In the genomic region with DNA sequence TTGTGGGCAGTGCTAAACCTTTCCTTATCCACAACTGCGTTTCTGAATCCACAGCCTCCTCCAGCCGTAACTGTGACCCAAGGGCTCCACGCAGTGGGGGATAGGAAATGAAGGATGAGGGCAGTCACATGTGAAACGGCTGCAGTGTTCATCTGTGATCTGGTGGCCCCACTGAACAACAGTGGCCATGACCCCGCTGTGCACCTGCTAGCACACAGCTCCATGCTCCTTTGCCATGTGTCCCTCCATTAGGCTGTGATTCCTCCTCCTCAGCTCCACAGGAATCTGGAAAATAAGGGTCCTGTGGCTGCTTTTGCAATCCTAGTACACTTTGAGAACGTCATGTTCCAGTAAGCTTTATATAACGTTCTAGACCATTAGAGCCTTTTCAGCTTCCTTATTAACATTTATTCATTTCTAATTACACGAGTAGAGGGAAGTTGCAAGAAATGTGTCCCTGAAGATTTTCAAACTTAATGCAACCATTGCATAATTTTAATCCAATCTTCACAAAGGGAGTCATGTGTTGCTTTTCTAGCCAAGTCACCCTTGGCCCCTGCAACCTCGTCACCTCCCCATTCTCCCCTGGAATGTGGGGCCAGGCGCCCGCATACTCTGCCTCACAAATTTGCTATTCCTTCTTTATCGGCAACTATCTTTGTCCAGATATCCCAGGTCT, we compare ENCODE assay signal across 8 cellular contexts. TPM values are rescaled to one million over a fixed set of nuclear protein-coding genes. Genes with fewer than 3 reads are reported as not detected.
A peak's percentile ranks its signal among the peaks of the same experiment; 100 is the strongest.
DNase-seq lines count a peak whose midpoint lies in the region; ATAC-seq, FAIRE-seq and TF ChIP-seq lines count a peak whose summit lies in the region.

No MANE protein-coding gene starts in this region.

- no TSS peak for BruUV-seq in Calu3 (replicated peaks; lab: Mats Ljungman, UMichigan)

- H3K27ac Mint-ChIP-seq in Calu3 (ENCODE audit: unreplicated experiment), result no peak overlapping the region

- H3K27me3 Mint-ChIP-seq in Calu3 (ENCODE audit: unreplicated experiment), result peaks cover 84% of the 10 kb centered on the region
- H3K27me3 Mint-ChIP-seq in activated T-cell treated with anti-CD3 and anti-CD28 coated beads, Interleukin-2, amount 50 U/mL, for 4 hours (ENCODE audit: low read depth), result peaks cover 46% of the 10 kb centered on the region

- intact Hi-C loops in heart right ventricle (cut with DNase I), result loop anchor here in 8 of 10 donors (1.0 to 10.0 kb wide), 12 partner anchors 64 to 548 kb away; a partner anchor contains a TSS
- intact Hi-C loops in sciatic nerve (cut with DNase I), result no loop called here
- intact Hi-C loops in Calu3 (cut with micrococcal nuclease; ENCODE audit: unreplicated experiment), result no loop called here

- no peak for FAIRE-seq in HTR-8/SVneo (lab: Jason Lieb, UNC)

- H3K36me3 ChIP-seq in H7 (replicated peaks; ENCODE audit: control insufficient read depth, insufficient read depth, low read length) (no peaks in the 10 kb centered on the region), heart right ventricle (no peaks in the 10 kb centered on the region)

- peaks cover 4 to 31% (median 19%) of the 10 kb centered on the region in 9 donors for H3K4me1 ChIP-seq in heart right ventricle

- H3K9me3 Mint-ChIP-seq in Calu3 (ENCODE audit: low read depth, unreplicated experiment), result no peaks in the 10 kb centered on the region
- peaks cover 4% of the 10 kb centered on the region for H3K9me3 Mint-ChIP-seq in activated T-cell treated with anti-CD3 and anti-CD28 coated beads, Interleukin-2, amount 50 U/mL, for 4 hours

- WGBS in heart right ventricle, 2 donors, result 39 to 48% methylated on average over 12 of the region's 12 CpGs

- DNase-seq in H7, result peak; percentile 43
- peak; percentile 58 for DNase-seq in SW480 (ENCODE audit: low spot score)
- DNase-seq in heart right ventricle, result peak; percentile 43 to 69
- peak; percentile 77 for DNase-seq in sciatic nerve (ENCODE audit: low spot score)
- DNase-seq in Calu3, result no peak
- no peak for DNase-seq in HTR-8/SVneo (ENCODE audit: insufficient read length, low spot score)
- no peak for DNase-seq in activated T-cell treated with anti-CD3 and anti-CD28 coated beads, Interleukin-2, amount 50 U/mL, for 4 hours

- H3K4me1 Mint-ChIP-seq in Calu3 (ENCODE audit: low read depth, unreplicated experiment), result no peaks in the 10 kb centered on the region
- H3K4me1 Mint-ChIP-seq in activated T-cell treated with anti-CD3 and anti-CD28 coated beads, Interleukin-2, amount 50 U/mL, for 4 hours (ENCODE audit: low read depth), result peaks cover 5% of the 10 kb centered on the region

- peaks cover 0 to 8% (median 0%) of the 10 kb centered on the region in 11 donors for H3K9me3 ChIP-seq in heart right ventricle

- no peak overlapping the region for H3K4me3 Mint-ChIP-seq in Calu3 (ENCODE audit: low read depth, unreplicated experiment)
- H3K4me3 Mint-ChIP-seq in activated T-cell treated with anti-CD3 and anti-CD28 coated beads, Interleukin-2, amount 50 U/mL, for 4 hours, result no peak overlapping the region

- TF ChIP-seq CTCF in heart right ventricle (IDR thresholded peaks at IDR 0.05) (peak in 7 of 9 donors; percentile 36 to 69 (median 56)), Calu3 (IDR thresholded peaks at IDR 0.05; ENCODE audit: unreplicated experiment) (no peak)

- H3K27me3 ChIP-seq in H7 (ENCODE audit: control insufficient read depth, insufficient read depth, low read length) (no peaks in the 10 kb centered on the region), heart right ventricle (no peaks in the 10 kb centered on the region)

- H3K27ac ChIP-seq in heart right ventricle, result peak overlapping the region in 4 of 10 donors; percentile 14 to 45 (median 29)

- ATAC-seq in heart right ventricle (peak; percentile 71 to 89 (median 82)), sciatic nerve (peak; percentile 86), HG03354 (IDR thresholded peaks at IDR 0.05; ENCODE audit: poor library complexity, severe bottlenecking, unreplicated experiment) (no peak)
- no peak for ATAC-seq in activated T-cell treated with anti-CD3 and anti-CD28 coated beads, Interleukin-2, amount 50 U/mL, for 4 hours

- CTCF ChIA-PET in Calu3 (lab: Charles Lee), result interaction anchor here (1.1 to 1.3 kb wide), 3 partner anchors 513 to 548 kb away, joined by 3 to 5 read pairs (median 4); no protein-coding TSS in a partner anchor

- H3K36me3 Mint-ChIP-seq in Calu3 (ENCODE audit: insufficient read depth, unreplicated experiment), result no peaks in the 10 kb centered on the region
- H3K36me3 Mint-ChIP-seq in activated T-cell treated with anti-CD3 and anti-CD28 coated beads, Interleukin-2, amount 50 U/mL, for 4 hours (ENCODE audit: insufficient read depth), result no peaks in the 10 kb centered on the region

- H3K4me3 ChIP-seq in H7 (ENCODE audit: insufficient read depth, low read depth, low read length) (no peak overlapping the region), heart right ventricle (no peak overlapping the region)

RNA-seq across cellular contexts. Expression of a gene that starts 7.1 kb away (rescaled TPM):
- total RNA-seq in H7 (2014; rRNA removed; shearing (Covaris generic)), result 32.1 and 34.7 TPM in 2 replicates
- 10 to 100 TPM; 30.5 to 49.9 (median 37.6) TPM for total RNA-seq in heart right ventricle
- polyA plus RNA-seq in heart right ventricle, result 10 to 100 TPM; 14.3 to 14.4 TPM
- 40.0 TPM for total RNA-seq in sciatic nerve
- 35.6 and 45.0 TPM in 2 replicates for total RNA-seq in Calu3 (2022)
- 10 to 100 TPM; 28.8 to 29.6 (median 28.9) TPM for total RNA-seq in activated T-cell treated with anti-CD3 and anti-CD28 coated beads, Interleukin-2, amount 50 U/mL, for 4 hours

Comparison
In these comparisons a context has a peak if more than half of its experiments do, and no peak if none do; other contexts are left out.
1. DNase-seq: peak in H7 (single experiment), SW480 (single experiment), heart right ventricle (2 of 2) and sciatic nerve (single experiment); none in Calu3 (single experiment), HTR-8/SVneo (single experiment) and activated T-cell treated with anti-CD3 and anti-CD28 coated beads, Interleukin-2, amount 50 U/mL, for 4 hours (single experiment).
2. ATAC-seq: peak in heart right ventricle (8 of 8) and sciatic nerve (single experiment); none in HG03354 (single experiment) and activated T-cell treated with anti-CD3 and anti-CD28 coated beads, Interleukin-2, amount 50 U/mL, for 4 hours (0 of 2).
3. intact Hi-C loops: an anchor here in heart right ventricle (1.0 to 10.0 kb wide); none called in sciatic nerve and Calu3.